In genomic region chr20:33832113-33832853, GRCh38 we compare ENCODE assay signal across 1 cellular context.
TF ChIP-seq lines count a peak whose summit lies in the region.

No MANE protein-coding gene starts in this region.

TF ChIP-seq in WTC11, 78 proteins besides CTCF, POLR2A, EP300 and RAD21 (continued from another document):
- TF ChIP-seq ZNF532 (CRISPR knock-in tag; IDR thresholded peaks at IDR 0.05; ENCODE audit: borderline replicate concordance) (no peak), FOXP4 (CRISPR knock-in tag; IDR thresholded peaks at IDR 0.05) (no peak), GTF2I (CRISPR knock-in tag; conservative IDR thresholded peaks at IDR 0.05) (no peak)
- TF ChIP-seq, protein P1, sequence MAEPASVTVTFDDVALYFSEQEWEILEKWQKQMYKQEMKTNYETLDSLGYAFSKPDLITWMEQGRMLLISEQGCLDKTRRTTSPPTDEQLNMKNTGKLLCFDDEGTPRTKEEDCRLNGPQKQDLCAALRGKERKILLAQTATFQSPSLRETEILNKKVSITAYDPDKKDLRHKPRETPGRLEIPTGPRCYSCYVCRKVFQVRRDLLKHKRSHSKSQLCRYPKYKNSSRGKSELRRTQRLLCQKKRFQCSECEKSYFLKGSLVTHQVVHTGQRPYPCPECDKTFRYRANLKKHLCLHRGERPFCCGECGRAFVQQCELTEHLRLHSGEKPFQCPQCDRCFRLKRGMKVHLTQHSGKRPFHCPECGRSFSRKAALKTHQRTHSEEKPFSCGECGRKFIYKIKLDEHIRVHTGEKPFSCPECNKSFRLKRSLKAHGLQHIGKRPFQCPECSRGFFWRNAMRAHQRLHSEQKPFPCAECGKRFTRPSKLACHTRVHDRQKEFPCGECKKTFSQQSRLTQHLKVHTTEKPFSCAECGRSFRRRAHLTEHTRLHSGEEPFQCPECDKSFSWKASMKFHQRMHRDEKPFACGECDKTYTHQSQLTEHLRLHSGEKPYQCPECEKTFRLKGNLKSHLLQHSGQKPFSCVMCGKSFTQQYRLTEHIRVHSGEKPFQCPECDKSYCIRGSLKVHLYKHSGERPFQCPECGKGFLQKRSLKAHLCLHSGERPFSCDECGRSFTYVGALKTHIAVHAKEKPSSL (CRISPR knock-in tag; conservative IDR thresholded peaks at IDR 0.05) = no peak
